ENCODE assay signal across 7 cellular contexts in genomic region chr19:7628589-7629311, GRCh38. TPM values are rescaled to one million over a fixed set of nuclear protein-coding genes. Genes with fewer than 3 reads are reported as not detected.
DNase-seq lines count a peak whose midpoint lies in the region; TF ChIP-seq lines count a peak whose summit lies in the region.

No MANE protein-coding gene starts in this region.

- H3K36me3 ChIP-seq in HUES48 (ENCODE audit: control insufficient read depth, insufficient read depth, low read length) (peaks cover 31% of the 10 kb centered on the region), iPS-20b (ENCODE audit: insufficient read depth, low read depth, low read length) (0 out of 2 replicates have a peak, but pooled peaks cover 8% of the 10 kb centered on the region), stomach smooth muscle (ENCODE audit: control insufficient read depth in 2 of 2, insufficient read depth in 2 of 2, low read length in 2 of 2) (peaks cover 7 to 14% of the 10 kb centered on the region in 2 donors)

- peaks cover 6% of the 10 kb centered on the region for H3K36me3 Mint-ChIP-seq in activated naive CD8-positive, alpha-beta T cell treated with anti-CD3 and anti-CD28 coated beads for 36 hours

- 0 out of 2 replicates have a peak, but pooled peaks cover under 1% of the 10 kb centered on the region for H3K27me3 ChIP-seq in HUES48 (ENCODE audit: control insufficient read depth, insufficient read depth, low read length)
- H3K27me3 ChIP-seq in iPS-20b (ENCODE audit: insufficient read depth, low read length), result peaks cover 1% of the 10 kb centered on the region; the same call in 1 of the 2 replicates
- no peaks in the 10 kb centered on the region for H3K27me3 ChIP-seq in stomach smooth muscle (ENCODE audit: control insufficient read depth in 1 of 2, insufficient read depth in 2 of 2, low read length in 2 of 2)

- H3K27ac ChIP-seq in HUES48 (ENCODE audit: low read depth, low read length), result peak overlapping the region; percentile 49
- no peak overlapping the region for H3K27ac ChIP-seq in iPS-20b (ENCODE audit: low read length)
- H3K27ac ChIP-seq in stomach smooth muscle (ENCODE audit: low read length), result peak overlapping the region; percentile 85

- peak overlapping the region; percentile 94 for H3K27ac Mint-ChIP-seq in activated naive CD8-positive, alpha-beta T cell treated with anti-CD3 and anti-CD28 coated beads for 36 hours

- TF ChIP-seq CTCF in GM20000 (IDR thresholded peaks at IDR 0.05; ENCODE audit: extremely low read depth, missing control alignments), result no peak

- H3K9ac ChIP-seq in HUES48 (ENCODE audit: low read depth, low read length) (peak overlapping the region; percentile 74), iPS-20b (ENCODE audit: low read depth, low read length) (peak overlapping the region; percentile 87), stomach smooth muscle (ENCODE audit: low read length in 2 of 2) (peak overlapping the region; percentile 96 to 99)

- H3K4me3 Mint-ChIP-seq in activated naive CD8-positive, alpha-beta T cell treated with anti-CD3 and anti-CD28 coated beads for 36 hours, result peak overlapping the region; percentile 94

- no peak for DNase-seq in activated naive CD8-positive, alpha-beta T cell treated with anti-CD3 and anti-CD28 coated beads for 36 hours
- DNase-seq in GM20000 (ENCODE audit: low spot score), result no peak
- DNase-seq in DMS79 (lab: John Stamatoyannopoulos, UW), result no peak
- no peak for DNase-seq in NCI-H524 (lab: John Stamatoyannopoulos, UW)

- H3K4me3 ChIP-seq in HUES48 (ENCODE audit: low read depth, low read length) (peak overlapping the region; percentile 92), iPS-20b (ENCODE audit: low read length) (peak overlapping the region; percentile 97), stomach smooth muscle (ENCODE audit: low read length in 2 of 2) (peak overlapping the region; percentile 94 to 100)

- peaks cover 24% of the 10 kb centered on the region for H3K4me1 Mint-ChIP-seq in activated naive CD8-positive, alpha-beta T cell treated with anti-CD3 and anti-CD28 coated beads for 36 hours

- H3K9me3 ChIP-seq in HUES48 (ENCODE audit: control insufficient read depth, insufficient read depth, low read length), result no peaks in the 10 kb centered on the region
- no peaks in the 10 kb centered on the region for H3K9me3 ChIP-seq in iPS-20b (ENCODE audit: insufficient read depth, low read depth, low read length)
- no peaks in the 10 kb centered on the region for H3K9me3 ChIP-seq in stomach smooth muscle (ENCODE audit: control insufficient read depth in 2 of 2, low read length in 2 of 2)

- H3K4me1 ChIP-seq in HUES48 (ENCODE audit: control insufficient read depth, insufficient read depth, low read length), result 0 out of 2 replicates have a peak, but pooled peaks cover 4% of the 10 kb centered on the region
- H3K4me1 ChIP-seq in iPS-20b (ENCODE audit: insufficient read depth, low read length), result no peaks in the 10 kb centered on the region; the same call in 1 of the 2 replicates
- H3K4me1 ChIP-seq in stomach smooth muscle (ENCODE audit: control insufficient read depth, insufficient read depth, low read length), result peaks cover 35% of the 10 kb centered on the region

- no peaks in the 10 kb centered on the region for H3K9me3 Mint-ChIP-seq in activated naive CD8-positive, alpha-beta T cell treated with anti-CD3 and anti-CD28 coated beads for 36 hours

- H3K27me3 Mint-ChIP-seq in activated naive CD8-positive, alpha-beta T cell treated with anti-CD3 and anti-CD28 coated beads for 36 hours, result no peaks in the 10 kb centered on the region

RNA-seq across cellular contexts. Expression of gene XAB2, which starts 0.6 kb away (rescaled TPM):
- total RNA-seq in activated naive CD8-positive, alpha-beta T cell treated with anti-CD3 and anti-CD28 coated beads for 36 hours, result 10 to 100 TPM; 44.0 to 45.8 TPM

RNA-seq across cellular contexts. Expression of gene PET100, which starts 0.8 kb away (rescaled TPM):
- 10 to 100 TPM; 83.7 to 86.0 TPM for total RNA-seq in activated naive CD8-positive, alpha-beta T cell treated with anti-CD3 and anti-CD28 coated beads for 36 hours

RNA-seq across cellular contexts. Expression of gene PCP2, which starts 4.8 kb away (rescaled TPM):
- 1 to 10 TPM in 1 of 2 experiments, under 1 TPM in 1; 0.99 to 1.4 TPM for total RNA-seq in activated naive CD8-positive, alpha-beta T cell treated with anti-CD3 and anti-CD28 coated beads for 36 hours

RNA-seq across cellular contexts. Expression of gene STXBP2, which starts 8.2 kb away (rescaled TPM):
- 10 to 100 TPM; 73.3 to 73.5 TPM for total RNA-seq in activated naive CD8-positive, alpha-beta T cell treated with anti-CD3 and anti-CD28 coated beads for 36 hours

RNA-seq across cellular contexts. Expression of gene CAMSAP3, which starts 33.1 kb away (rescaled TPM):
- total RNA-seq in activated naive CD8-positive, alpha-beta T cell treated with anti-CD3 and anti-CD28 coated beads for 36 hours, result under 1 TPM; 0.50 to 0.52 TPM
